Comparison of ENCODE assay signal across 1 cellular context in genomic region chr19:3604987-3605343, GRCh38.
TF ChIP-seq lines count a peak whose summit lies in the region.

No MANE protein-coding gene starts in this region.

TF ChIP-seq in SK-N-SH, 30 proteins besides CTCF, POLR2A, EP300 and RAD21:
- TF ChIP-seq MAX (IDR thresholded peaks at IDR 0.05; ENCODE audit: low read depth) (no peak), FOXM1 (IDR thresholded peaks at IDR 0.05; ENCODE audit: low read depth) (no peak), RXRA (IDR thresholded peaks at IDR 0.05; ENCODE audit: borderline replicate concordance, low read depth) (no peak), EZH2phosphoT487 (IDR thresholded peaks at IDR 0.05; ENCODE audit: borderline replicate concordance, low read depth) (no peak), CHD2 (IDR thresholded peaks at IDR 0.05; ENCODE audit: low read length, partially characterized antibody) (no peak), REST (IDR thresholded peaks at IDR 0.05; ENCODE audit: low read depth, low read length) (no peak)
